ENCODE assay signal across 2 cellular contexts in the genomic region with DNA sequence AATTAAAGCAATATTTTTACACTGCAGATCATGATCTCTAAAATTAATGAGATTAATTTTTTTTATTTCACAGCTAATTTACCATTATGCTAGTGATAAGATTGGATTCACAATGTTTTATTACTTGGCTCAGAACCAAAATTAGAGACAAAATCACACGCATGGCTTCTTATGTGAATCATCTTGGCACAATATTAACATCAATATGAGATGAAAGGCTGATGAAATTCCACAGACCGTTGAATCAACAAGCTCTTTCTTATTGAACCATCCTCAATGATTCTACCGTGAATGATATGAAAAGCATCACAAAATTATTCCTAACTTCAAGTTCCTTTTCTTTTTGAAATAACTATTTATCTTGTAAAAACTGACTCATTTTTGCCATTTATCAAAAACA.
TF ChIP-seq lines count a peak whose summit lies in the region.

No MANE protein-coding gene starts in this region.

TF ChIP-seq in A549, 52 proteins besides CTCF, POLR2A, EP300 and RAD21 (continued from another document):
- TF ChIP-seq MAZ (IDR thresholded peaks at IDR 0.05; ENCODE audit: borderline replicate concordance, low read depth, low read length) (no peak), RARB (CRISPR knock-in tag; IDR thresholded peaks at IDR 0.05) (no peak), FOSL2 (IDR thresholded peaks at IDR 0.05) (peak; percentile 53; the same call in 1 of the 2 replicates), FOSL2 (CRISPR knock-in tag; IDR thresholded peaks at IDR 0.05) (peak; percentile 27; the same call in 1 of the 2 replicates)

TF ChIP-seq in SK-N-SH, 30 proteins besides CTCF, POLR2A, EP300 and RAD21 (continued from another document):
- no peak for TF ChIP-seq NRF1 (IDR thresholded peaks at IDR 0.05; ENCODE audit: low read depth, low read length)
- 0 out of 2 replicates have a peak, but pooled peaks have one; percentile 5 for TF ChIP-seq FOSL2 (IDR thresholded peaks at IDR 0.05; ENCODE audit: borderline replicate concordance, low read depth)
- TF ChIP-seq, protein P1, sequence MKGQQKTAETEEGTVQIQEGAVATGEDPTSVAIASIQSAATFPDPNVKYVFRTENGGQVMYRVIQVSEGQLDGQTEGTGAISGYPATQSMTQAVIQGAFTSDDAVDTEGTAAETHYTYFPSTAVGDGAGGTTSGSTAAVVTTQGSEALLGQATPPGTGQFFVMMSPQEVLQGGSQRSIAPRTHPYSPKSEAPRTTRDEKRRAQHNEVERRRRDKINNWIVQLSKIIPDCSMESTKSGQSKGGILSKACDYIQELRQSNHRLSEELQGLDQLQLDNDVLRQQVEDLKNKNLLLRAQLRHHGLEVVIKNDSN (IDR thresholded peaks at IDR 0.05; ENCODE audit: borderline replicate concordance, low read depth): no peak
- TF ChIP-seq TAF1 (IDR thresholded peaks at IDR 0.05; ENCODE audit: borderline replicate concordance, low read depth, low read length): no peak
- no peak for TF ChIP-seq JUND (IDR thresholded peaks at IDR 0.05)
- no peak for TF ChIP-seq FOXM1 (IDR thresholded peaks at IDR 0.05; ENCODE audit: low read depth)
